ENCODE assay signal across 1 cellular context in the genomic region with DNA sequence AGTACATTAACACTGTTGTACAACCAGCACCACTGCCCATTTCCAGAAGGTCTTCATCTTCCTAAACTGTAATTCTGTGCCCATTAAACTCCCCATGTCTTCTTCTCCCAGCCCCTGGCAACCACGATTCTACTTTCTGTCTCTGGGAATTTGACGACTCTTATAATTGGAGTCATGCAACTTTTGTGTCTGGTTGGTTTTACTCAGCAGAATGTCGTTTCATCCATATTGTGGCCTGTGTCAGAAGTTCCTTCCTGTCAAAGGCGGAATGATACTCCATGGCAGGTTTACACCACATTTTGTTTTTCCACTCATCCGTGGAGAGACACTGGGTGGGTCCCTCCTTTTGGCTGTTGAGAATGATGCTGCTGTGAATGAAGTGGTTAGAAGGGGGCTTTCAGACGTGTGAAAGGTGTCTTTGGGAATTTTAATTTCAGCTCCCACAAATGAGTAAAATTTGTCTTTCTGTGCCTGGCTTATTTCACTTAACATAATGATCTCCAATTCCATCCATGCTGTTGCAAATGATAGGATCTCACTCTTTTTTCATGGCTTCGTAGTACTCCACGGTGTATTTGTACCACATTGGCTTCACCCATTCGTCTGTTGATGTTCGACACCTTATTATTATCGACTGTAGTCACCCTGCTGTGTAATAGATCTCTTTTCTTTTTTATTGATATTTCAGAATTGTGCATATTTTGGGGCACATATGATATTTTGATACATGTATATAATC.
TF ChIP-seq lines count a peak whose summit lies in the region.

No MANE protein-coding gene starts in this region.

TF ChIP-seq in K562, 482 proteins besides CTCF, POLR2A, EP300 and RAD21 (continued from another document and continues in another):
- TF ChIP-seq, protein P1, sequence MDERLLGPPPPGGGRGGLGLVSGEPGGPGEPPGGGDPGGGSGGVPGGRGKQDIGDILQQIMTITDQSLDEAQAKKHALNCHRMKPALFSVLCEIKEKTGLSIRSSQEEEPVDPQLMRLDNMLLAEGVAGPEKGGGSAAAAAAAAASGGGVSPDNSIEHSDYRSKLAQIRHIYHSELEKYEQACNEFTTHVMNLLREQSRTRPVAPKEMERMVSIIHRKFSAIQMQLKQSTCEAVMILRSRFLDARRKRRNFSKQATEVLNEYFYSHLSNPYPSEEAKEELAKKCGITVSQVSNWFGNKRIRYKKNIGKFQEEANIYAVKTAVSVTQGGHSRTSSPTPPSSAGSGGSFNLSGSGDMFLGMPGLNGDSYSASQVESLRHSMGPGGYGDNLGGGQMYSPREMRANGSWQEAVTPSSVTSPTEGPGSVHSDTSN (CRISPR knock-in tag; IDR thresholded peaks at IDR 0.05; ENCODE audit: low read depth): no peak
- TF ChIP-seq, protein P1 (tag; conservative IDR thresholded peaks at IDR 0.05; ENCODE audit: low read depth): no peak
- TF ChIP-seq NFE2 (IDR thresholded peaks at IDR 0.05; ENCODE audit: low read depth): no peak
- TF ChIP-seq MTA2 (IDR thresholded peaks at IDR 0.05; ENCODE audit: low read depth): no peak
- no peak for TF ChIP-seq ESRRB (CRISPR knock-in tag; IDR thresholded peaks at IDR 0.05; ENCODE audit: borderline replicate concordance)
- TF ChIP-seq NR4A1 (CRISPR knock-in tag; IDR thresholded peaks at IDR 0.05): no peak
- TF ChIP-seq NR4A1 (tag; IDR thresholded peaks at IDR 0.05): no peak
- TF ChIP-seq WHSC1 (IDR thresholded peaks at IDR 0.05; ENCODE audit: low read length): no peak
- no peak for TF ChIP-seq PHF20 (IDR thresholded peaks at IDR 0.05; ENCODE audit: partially characterized antibody)
- no peak for TF ChIP-seq PURB (CRISPR knock-in tag; IDR thresholded peaks at IDR 0.05; ENCODE audit: low read depth)
- no peak for TF ChIP-seq FIP1L1 (IDR thresholded peaks at IDR 0.05; ENCODE audit: low read depth, low read length, poor library complexity, severe bottlenecking)
- TF ChIP-seq KDM2B (CRISPR knock-in tag; IDR thresholded peaks at IDR 0.05): no peak
- no peak for TF ChIP-seq SMARCE1 (IDR thresholded peaks at IDR 0.05)
- no peak for TF ChIP-seq ZNF282 (CRISPR knock-in tag; IDR thresholded peaks at IDR 0.05)
- TF ChIP-seq TRIM24 (IDR thresholded peaks at IDR 0.05): no peak
- no peak for TF ChIP-seq RBM34 (IDR thresholded peaks at IDR 0.05; ENCODE audit: borderline replicate concordance, insufficient read depth, low read length)
- TF ChIP-seq, protein P2, sequence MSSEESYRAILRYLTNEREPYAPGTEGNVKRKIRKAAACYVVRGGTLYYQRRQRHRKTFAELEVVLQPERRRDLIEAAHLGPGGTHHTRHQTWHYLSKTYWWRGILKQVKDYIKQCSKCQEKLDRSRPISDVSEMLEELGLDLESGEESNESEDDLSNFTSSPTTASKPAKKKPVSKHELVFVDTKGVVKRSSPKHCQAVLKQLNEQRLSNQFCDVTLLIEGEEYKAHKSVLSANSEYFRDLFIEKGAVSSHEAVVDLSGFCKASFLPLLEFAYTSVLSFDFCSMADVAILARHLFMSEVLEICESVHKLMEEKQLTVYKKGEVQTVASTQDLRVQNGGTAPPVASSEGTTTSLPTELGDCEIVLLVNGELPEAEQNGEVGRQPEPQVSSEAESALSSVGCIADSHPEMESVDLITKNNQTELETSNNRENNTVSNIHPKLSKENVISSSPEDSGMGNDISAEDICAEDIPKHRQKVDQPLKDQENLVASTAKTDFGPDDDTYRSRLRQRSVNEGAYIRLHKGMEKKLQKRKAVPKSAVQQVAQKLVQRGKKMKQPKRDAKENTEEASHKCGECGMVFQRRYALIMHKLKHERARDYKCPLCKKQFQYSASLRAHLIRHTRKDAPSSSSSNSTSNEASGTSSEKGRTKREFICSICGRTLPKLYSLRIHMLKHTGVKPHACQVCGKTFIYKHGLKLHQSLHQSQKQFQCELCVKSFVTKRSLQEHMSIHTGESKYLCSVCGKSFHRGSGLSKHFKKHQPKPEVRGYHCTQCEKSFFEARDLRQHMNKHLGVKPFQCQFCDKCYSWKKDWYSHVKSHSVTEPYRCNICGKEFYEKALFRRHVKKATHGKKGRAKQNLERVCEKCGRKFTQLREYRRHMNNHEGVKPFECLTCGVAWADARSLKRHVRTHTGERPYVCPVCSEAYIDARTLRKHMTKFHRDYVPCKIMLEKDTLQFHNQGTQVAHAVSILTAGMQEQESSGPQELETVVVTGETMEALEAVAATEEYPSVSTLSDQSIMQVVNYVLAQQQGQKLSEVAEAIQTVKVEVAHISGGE (CRISPR knock-in tag; IDR thresholded peaks at IDR 0.05): peak in 1 of 3 experiments; percentile 28; a peak in 1 of 6 replicates
- TF ChIP-seq, protein P3, sequence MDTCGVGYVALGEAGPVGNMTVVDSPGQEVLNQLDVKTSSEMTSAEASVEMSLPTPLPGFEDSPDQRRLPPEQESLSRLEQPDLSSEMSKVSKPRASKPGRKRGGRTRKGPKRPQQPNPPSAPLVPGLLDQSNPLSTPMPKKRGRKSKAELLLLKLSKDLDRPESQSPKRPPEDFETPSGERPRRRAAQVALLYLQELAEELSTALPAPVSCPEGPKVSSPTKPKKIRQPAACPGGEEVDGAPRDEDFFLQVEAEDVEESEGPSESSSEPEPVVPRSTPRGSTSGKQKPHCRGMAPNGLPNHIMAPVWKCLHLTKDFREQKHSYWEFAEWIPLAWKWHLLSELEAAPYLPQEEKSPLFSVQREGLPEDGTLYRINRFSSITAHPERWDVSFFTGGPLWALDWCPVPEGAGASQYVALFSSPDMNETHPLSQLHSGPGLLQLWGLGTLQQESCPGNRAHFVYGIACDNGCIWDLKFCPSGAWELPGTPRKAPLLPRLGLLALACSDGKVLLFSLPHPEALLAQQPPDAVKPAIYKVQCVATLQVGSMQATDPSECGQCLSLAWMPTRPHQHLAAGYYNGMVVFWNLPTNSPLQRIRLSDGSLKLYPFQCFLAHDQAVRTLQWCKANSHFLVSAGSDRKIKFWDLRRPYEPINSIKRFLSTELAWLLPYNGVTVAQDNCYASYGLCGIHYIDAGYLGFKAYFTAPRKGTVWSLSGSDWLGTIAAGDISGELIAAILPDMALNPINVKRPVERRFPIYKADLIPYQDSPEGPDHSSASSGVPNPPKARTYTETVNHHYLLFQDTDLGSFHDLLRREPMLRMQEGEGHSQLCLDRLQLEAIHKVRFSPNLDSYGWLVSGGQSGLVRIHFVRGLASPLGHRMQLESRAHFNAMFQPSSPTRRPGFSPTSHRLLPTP (IDR thresholded peaks at IDR 0.05; ENCODE audit: borderline replicate concordance, extremely low read depth, insufficient read length): no peak
- no peak for TF ChIP-seq SP2 (IDR thresholded peaks at IDR 0.05; ENCODE audit: extremely low read depth, low read depth, low read length, poor library complexity, severe bottlenecking)
- no peak; the same call in 1 of the 2 replicates for TF ChIP-seq ZFPM2 (CRISPR knock-in tag; IDR thresholded peaks at IDR 0.05)
- TF ChIP-seq ZC3H8 (IDR thresholded peaks at IDR 0.05): no peak
- TF ChIP-seq, protein P4, sequence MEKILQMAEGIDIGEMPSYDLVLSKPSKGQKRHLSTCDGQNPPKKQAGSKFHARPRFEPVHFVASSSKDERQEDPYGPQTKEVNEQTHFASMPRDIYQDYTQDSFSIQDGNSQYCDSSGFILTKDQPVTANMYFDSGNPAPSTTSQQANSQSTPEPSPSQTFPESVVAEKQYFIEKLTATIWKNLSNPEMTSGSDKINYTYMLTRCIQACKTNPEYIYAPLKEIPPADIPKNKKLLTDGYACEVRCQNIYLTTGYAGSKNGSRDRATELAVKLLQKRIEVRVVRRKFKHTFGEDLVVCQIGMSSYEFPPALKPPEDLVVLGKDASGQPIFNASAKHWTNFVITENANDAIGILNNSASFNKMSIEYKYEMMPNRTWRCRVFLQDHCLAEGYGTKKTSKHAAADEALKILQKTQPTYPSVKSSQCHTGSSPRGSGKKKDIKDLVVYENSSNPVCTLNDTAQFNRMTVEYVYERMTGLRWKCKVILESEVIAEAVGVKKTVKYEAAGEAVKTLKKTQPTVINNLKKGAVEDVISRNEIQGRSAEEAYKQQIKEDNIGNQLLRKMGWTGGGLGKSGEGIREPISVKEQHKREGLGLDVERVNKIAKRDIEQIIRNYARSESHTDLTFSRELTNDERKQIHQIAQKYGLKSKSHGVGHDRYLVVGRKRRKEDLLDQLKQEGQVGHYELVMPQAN (IDR thresholded peaks at IDR 0.05; ENCODE audit: borderline replicate concordance): no peak; the same call in 1 of the 2 replicates
- TF ChIP-seq, protein P5, sequence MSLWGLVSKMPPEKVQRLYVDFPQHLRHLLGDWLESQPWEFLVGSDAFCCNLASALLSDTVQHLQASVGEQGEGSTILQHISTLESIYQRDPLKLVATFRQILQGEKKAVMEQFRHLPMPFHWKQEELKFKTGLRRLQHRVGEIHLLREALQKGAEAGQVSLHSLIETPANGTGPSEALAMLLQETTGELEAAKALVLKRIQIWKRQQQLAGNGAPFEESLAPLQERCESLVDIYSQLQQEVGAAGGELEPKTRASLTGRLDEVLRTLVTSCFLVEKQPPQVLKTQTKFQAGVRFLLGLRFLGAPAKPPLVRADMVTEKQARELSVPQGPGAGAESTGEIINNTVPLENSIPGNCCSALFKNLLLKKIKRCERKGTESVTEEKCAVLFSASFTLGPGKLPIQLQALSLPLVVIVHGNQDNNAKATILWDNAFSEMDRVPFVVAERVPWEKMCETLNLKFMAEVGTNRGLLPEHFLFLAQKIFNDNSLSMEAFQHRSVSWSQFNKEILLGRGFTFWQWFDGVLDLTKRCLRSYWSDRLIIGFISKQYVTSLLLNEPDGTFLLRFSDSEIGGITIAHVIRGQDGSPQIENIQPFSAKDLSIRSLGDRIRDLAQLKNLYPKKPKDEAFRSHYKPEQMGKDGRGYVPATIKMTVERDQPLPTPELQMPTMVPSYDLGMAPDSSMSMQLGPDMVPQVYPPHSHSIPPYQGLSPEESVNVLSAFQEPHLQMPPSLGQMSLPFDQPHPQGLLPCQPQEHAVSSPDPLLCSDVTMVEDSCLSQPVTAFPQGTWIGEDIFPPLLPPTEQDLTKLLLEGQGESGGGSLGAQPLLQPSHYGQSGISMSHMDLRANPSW (CRISPR knock-in tag; IDR thresholded peaks at IDR 0.05): peak; percentile 67; the same call in 1 of the 2 replicates
- TF ChIP-seq, protein P6, sequence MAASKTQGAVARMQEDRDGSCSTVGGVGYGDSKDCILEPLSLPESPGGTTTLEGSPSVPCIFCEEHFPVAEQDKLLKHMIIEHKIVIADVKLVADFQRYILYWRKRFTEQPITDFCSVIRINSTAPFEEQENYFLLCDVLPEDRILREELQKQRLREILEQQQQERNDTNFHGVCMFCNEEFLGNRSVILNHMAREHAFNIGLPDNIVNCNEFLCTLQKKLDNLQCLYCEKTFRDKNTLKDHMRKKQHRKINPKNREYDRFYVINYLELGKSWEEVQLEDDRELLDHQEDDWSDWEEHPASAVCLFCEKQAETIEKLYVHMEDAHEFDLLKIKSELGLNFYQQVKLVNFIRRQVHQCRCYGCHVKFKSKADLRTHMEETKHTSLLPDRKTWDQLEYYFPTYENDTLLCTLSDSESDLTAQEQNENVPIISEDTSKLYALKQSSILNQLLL (CRISPR knock-in tag; IDR thresholded peaks at IDR 0.05; ENCODE audit: borderline replicate concordance): no peak
- TF ChIP-seq STAG1 (CRISPR knock-in tag; IDR thresholded peaks at IDR 0.05; ENCODE audit: borderline replicate concordance): no peak
- no peak; the same call in 1 of the 2 replicates for TF ChIP-seq PYGO2 (tag; IDR thresholded peaks at IDR 0.05)
- no peak for TF ChIP-seq ETV1 (tag; conservative IDR thresholded peaks at IDR 0.05; ENCODE audit: low read depth)
- TF ChIP-seq NCOA2 (IDR thresholded peaks at IDR 0.05; ENCODE audit: partially characterized antibody in 2 of 2): no peak
- no peak for TF ChIP-seq ZNF586 (CRISPR knock-in tag; conservative IDR thresholded peaks at IDR 0.05)
- peak; percentile 75; the same call in 1 of the 2 replicates for TF ChIP-seq ADNP (tag; IDR thresholded peaks at IDR 0.05)
- TF ChIP-seq RBM14 (IDR thresholded peaks at IDR 0.05; ENCODE audit: borderline replicate concordance, insufficient read depth, low read depth, low read length): no peak
- no peak for TF ChIP-seq BCL6 (CRISPR knock-in tag; IDR thresholded peaks at IDR 0.05)
- TF ChIP-seq ARNT (IDR thresholded peaks at IDR 0.05): peak in 1 of 2 experiments; percentile 49; a peak in 1 of 4 replicates
- TF ChIP-seq CBX2 (IDR thresholded peaks at IDR 0.05; ENCODE audit: insufficient read depth, low read length, poor library complexity, severe bottlenecking): peak; percentile 44
- TF ChIP-seq PHB (CRISPR knock-in tag; IDR thresholded peaks at IDR 0.05): 0 out of 2 replicates have a peak, but pooled peaks have one; percentile 7
- TF ChIP-seq, protein P7, sequence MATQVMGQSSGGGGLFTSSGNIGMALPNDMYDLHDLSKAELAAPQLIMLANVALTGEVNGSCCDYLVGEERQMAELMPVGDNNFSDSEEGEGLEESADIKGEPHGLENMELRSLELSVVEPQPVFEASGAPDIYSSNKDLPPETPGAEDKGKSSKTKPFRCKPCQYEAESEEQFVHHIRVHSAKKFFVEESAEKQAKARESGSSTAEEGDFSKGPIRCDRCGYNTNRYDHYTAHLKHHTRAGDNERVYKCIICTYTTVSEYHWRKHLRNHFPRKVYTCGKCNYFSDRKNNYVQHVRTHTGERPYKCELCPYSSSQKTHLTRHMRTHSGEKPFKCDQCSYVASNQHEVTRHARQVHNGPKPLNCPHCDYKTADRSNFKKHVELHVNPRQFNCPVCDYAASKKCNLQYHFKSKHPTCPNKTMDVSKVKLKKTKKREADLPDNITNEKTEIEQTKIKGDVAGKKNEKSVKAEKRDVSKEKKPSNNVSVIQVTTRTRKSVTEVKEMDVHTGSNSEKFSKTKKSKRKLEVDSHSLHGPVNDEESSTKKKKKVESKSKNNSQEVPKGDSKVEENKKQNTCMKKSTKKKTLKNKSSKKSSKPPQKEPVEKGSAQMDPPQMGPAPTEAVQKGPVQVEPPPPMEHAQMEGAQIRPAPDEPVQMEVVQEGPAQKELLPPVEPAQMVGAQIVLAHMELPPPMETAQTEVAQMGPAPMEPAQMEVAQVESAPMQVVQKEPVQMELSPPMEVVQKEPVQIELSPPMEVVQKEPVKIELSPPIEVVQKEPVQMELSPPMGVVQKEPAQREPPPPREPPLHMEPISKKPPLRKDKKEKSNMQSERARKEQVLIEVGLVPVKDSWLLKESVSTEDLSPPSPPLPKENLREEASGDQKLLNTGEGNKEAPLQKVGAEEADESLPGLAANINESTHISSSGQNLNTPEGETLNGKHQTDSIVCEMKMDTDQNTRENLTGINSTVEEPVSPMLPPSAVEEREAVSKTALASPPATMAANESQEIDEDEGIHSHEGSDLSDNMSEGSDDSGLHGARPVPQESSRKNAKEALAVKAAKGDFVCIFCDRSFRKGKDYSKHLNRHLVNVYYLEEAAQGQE (CRISPR knock-in tag; IDR thresholded peaks at IDR 0.05; ENCODE audit: low read depth): no peak
- TF ChIP-seq, protein P8, sequence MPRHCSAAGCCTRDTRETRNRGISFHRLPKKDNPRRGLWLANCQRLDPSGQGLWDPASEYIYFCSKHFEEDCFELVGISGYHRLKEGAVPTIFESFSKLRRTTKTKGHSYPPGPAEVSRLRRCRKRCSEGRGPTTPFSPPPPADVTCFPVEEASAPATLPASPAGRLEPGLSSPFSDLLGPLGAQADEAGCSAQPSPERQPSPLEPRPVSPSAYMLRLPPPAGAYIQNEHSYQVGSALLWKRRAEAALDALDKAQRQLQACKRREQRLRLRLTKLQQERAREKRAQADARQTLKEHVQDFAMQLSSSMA (CRISPR knock-in tag; IDR thresholded peaks at IDR 0.05): no peak
- peak; percentile 28 for TF ChIP-seq KDM5B (IDR thresholded peaks at IDR 0.05; ENCODE audit: insufficient replicate concordance, low read depth, low read length)
